Comparison of ENCODE assay signal across 1 cellular context in the genomic region with DNA sequence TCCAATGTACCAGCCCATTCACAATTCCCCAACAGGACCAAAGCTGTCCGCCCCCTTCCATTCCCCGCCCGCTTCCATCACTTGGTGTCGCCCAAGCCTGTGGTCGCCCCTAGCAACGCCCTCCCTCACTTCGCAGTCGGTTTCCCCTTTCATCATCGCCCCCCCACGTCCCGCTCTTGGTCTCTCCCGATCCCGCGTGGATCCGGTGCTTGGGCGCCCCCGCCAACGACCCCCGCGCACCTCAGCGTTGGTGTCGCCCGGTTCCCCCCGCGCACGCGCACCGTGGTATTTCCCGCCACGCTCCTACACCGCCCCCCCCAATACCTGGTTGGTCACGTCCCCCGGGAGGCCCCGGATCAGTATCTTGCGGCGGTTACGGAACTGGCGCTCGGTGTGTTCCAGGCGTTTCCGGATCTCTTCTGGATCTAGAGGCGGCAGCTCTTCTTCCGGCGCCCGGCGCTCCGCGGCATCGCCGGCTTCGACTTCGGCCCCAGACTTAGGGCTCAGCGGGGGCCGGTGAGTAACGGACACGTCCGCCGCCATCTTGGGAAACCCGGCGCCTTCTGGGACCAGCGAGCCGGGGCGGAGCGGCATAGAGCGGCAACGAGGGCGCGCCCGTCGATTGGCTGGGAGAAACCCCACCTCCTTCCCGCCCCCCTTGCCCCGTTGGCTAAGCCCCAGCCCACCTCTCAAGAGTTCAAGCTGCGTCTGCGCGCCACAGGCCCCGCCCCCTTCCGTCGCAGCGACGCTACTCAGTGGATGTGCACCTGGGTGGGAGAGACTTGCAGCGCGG.
TF ChIP-seq lines count a peak whose summit lies in the region.

RAVER1 (minus strand) TSS at position 565 of the 793 bp plus-strand sequence; CDS start at position 543, 22 bp downstream.

TF ChIP-seq in K562, 482 proteins besides CTCF, POLR2A, EP300 and RAD21 (continued from another document and continues in another):
- TF ChIP-seq, protein P1, sequence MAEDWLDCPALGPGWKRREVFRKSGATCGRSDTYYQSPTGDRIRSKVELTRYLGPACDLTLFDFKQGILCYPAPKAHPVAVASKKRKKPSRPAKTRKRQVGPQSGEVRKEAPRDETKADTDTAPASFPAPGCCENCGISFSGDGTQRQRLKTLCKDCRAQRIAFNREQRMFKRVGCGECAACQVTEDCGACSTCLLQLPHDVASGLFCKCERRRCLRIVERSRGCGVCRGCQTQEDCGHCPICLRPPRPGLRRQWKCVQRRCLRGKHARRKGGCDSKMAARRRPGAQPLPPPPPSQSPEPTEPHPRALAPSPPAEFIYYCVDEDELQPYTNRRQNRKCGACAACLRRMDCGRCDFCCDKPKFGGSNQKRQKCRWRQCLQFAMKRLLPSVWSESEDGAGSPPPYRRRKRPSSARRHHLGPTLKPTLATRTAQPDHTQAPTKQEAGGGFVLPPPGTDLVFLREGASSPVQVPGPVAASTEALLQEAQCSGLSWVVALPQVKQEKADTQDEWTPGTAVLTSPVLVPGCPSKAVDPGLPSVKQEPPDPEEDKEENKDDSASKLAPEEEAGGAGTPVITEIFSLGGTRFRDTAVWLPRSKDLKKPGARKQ (CRISPR knock-in tag; IDR thresholded peaks at IDR 0.05), result no peak
- TF ChIP-seq ZNF140 (CRISPR knock-in tag; IDR thresholded peaks at IDR 0.05) (no peak), ZNF695 (CRISPR knock-in tag; IDR thresholded peaks at IDR 0.05) (no peak), CBFA2T2 (conservative IDR thresholded peaks at IDR 0.05) (no peak), TCF7L2 (IDR thresholded peaks at IDR 0.05; ENCODE audit: low read depth, low read length) (peak; percentile 89), THAP12 (CRISPR knock-in tag; IDR thresholded peaks at IDR 0.05) (no peak), ZSCAN29 (IDR thresholded peaks at IDR 0.05) (no peak), TBP (optimal IDR thresholded peaks at IDR 0.05; ENCODE audit: low read depth, low read length) (peak; percentile 94), MED1 (CRISPR knock-in tag; IDR thresholded peaks at IDR 0.05; ENCODE audit: borderline replicate concordance) (0 out of 2 replicates have a peak, but pooled peaks have one; percentile 78), ATF4 (CRISPR knock-in tag; IDR thresholded peaks at IDR 0.05) (peak; percentile 46; the same call in 1 of the 2 replicates), TRIM24 (IDR thresholded peaks at IDR 0.05) (peak in 1 of 2 experiments; percentile 68; a peak in 2 of 4 replicates), SMAD3 (CRISPR knock-in tag; conservative IDR thresholded peaks at IDR 0.05) (no peak), SRSF7 (optimal IDR thresholded peaks at IDR 0.05; ENCODE audit: low read depth, low read length) (no peak), POLR2B (IDR thresholded peaks at IDR 0.05; ENCODE audit: low read depth, partially characterized antibody) (peak; percentile 92), ZNF586 (CRISPR knock-in tag; conservative IDR thresholded peaks at IDR 0.05) (no peak), POLR2G (IDR thresholded peaks at IDR 0.05; ENCODE audit: low read depth, low read length) (peak; percentile 99), AFF1 (IDR thresholded peaks at IDR 0.05; ENCODE audit: low read depth in 1 of 2, partially characterized antibody in 2 of 2) (peak in 1 of 2 experiments; percentile 64), GATA2 (CRISPR knock-in tag; IDR thresholded peaks at IDR 0.05) (peak; percentile 36; the same call in 1 of the 2 replicates), GABPA (tag; conservative IDR thresholded peaks at IDR 0.05; ENCODE audit: low read depth) (peak; percentile 76), CREB3L1 (IDR thresholded peaks at IDR 0.05; ENCODE audit: borderline replicate concordance, low read depth) (peak; percentile 95), ERF (CRISPR knock-in tag; IDR thresholded peaks at IDR 0.05) (0 out of 2 replicates have a peak, but pooled peaks have one; percentile 72), USF2 (CRISPR knock-in tag; IDR thresholded peaks at IDR 0.05) (no peak), PKNOX1 (IDR thresholded peaks at IDR 0.05) (peak; percentile 42; the same call in 1 of the 2 replicates), MTA3 (IDR thresholded peaks at IDR 0.05; ENCODE audit: borderline replicate concordance) (peak; percentile 83; the same call in 1 of the 2 replicates), ZNF121 (CRISPR knock-in tag; conservative IDR thresholded peaks at IDR 0.05) (no peak), ESRRB (CRISPR knock-in tag; IDR thresholded peaks at IDR 0.05; ENCODE audit: borderline replicate concordance) (no peak), HBP1 (CRISPR knock-in tag; IDR thresholded peaks at IDR 0.05) (no peak), XRCC5 (IDR thresholded peaks at IDR 0.05; ENCODE audit: low read depth, low read length) (peak; percentile 68; the same call in 1 of the 2 replicates), ZNF512 (tag; IDR thresholded peaks at IDR 0.05) (no peak), EHMT2 (IDR thresholded peaks at IDR 0.05) (peak; percentile 17; the same call in 1 of the 2 replicates), RBM17 (IDR thresholded peaks at IDR 0.05; ENCODE audit: borderline replicate concordance, low read depth, low read length) (no peak), NCOA2 (IDR thresholded peaks at IDR 0.05; ENCODE audit: partially characterized antibody in 2 of 2) (no peak), CC2D1A (IDR thresholded peaks at IDR 0.05) (no peak)
- TF ChIP-seq, protein P2, sequence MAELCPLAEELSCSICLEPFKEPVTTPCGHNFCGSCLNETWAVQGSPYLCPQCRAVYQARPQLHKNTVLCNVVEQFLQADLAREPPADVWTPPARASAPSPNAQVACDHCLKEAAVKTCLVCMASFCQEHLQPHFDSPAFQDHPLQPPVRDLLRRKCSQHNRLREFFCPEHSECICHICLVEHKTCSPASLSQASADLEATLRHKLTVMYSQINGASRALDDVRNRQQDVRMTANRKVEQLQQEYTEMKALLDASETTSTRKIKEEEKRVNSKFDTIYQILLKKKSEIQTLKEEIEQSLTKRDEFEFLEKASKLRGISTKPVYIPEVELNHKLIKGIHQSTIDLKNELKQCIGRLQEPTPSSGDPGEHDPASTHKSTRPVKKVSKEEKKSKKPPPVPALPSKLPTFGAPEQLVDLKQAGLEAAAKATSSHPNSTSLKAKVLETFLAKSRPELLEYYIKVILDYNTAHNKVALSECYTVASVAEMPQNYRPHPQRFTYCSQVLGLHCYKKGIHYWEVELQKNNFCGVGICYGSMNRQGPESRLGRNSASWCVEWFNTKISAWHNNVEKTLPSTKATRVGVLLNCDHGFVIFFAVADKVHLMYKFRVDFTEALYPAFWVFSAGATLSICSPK (IDR thresholded peaks at IDR 0.05; ENCODE audit: borderline replicate concordance), result no peak
